1 cellular context compared by ENCODE assay signal in genomic region chr22:37298748-37299495, GRCh38.
TF ChIP-seq lines count a peak whose summit lies in the region.

No MANE protein-coding gene starts in this region.

TF ChIP-seq in HepG2, 621 proteins besides CTCF, POLR2A, EP300 and RAD21:
- TF ChIP-seq PHF20 (CRISPR knock-in tag; IDR thresholded peaks at IDR 0.05) (no peak), ZNF7 (CRISPR knock-in tag; IDR thresholded peaks at IDR 0.05) (no peak)
